12 cellular contexts compared by ENCODE assay signal in the genomic region with DNA sequence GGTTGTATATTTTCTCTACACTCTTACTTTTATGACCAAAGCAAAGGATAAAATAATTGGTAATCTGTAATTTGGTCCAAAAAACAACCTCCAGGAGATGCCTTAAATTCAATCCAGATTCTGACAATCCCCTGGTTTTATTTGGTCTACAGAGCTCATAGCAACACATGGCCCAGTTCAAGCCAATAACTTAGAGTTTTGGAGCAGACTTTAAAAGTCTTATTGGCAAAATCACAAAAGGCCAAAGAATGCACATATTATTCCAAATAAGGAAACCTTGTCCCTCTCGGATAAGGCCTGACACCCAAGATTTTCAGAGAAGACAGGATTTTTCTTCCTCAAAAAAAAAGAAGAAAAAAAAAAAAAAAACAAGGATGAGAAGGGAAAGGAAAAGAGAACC. TPM values are rescaled to one million over a fixed set of nuclear protein-coding genes. Genes with fewer than 3 reads are reported as not detected.
DNase-seq lines count a peak whose midpoint lies in the region; ATAC-seq and TF ChIP-seq lines count a peak whose summit lies in the region.
"Had no signal": no experiment of that assay in that cellular context is flagged by ENCODE, and none has a peak within 500 bp of the region (broad histone marks: within the 10 kb centered on the region; RNA-seq: fewer than 3 reads in every experiment).

No MANE protein-coding gene starts in this region.

- H3K27ac ChIP-seq in ascending aorta (peak overlapping the region; percentile 88 to 92), layer of hippocampus (ENCODE audit: low read depth, low read length) (peak overlapping the region; percentile 64), psoas muscle (peak overlapping the region; percentile 46)

- WGBS in psoas muscle, 3 donors, result 60 to 73% (median 72%) methylated on average over 1 of the region's 1 CpG

- H3K27me3 ChIP-seq in ascending aorta (no peaks in the 10 kb centered on the region), layer of hippocampus (ENCODE audit: control insufficient read depth, insufficient read depth, low read length) (no peaks in the 10 kb centered on the region), psoas muscle (ENCODE audit: insufficient read depth in 3 of 3, low read length in 2 of 3) (no peaks in the 10 kb centered on the region)

- DNase-seq in AG10803 (ENCODE audit: low read depth) (peak; percentile 65), ascending aorta (ENCODE audit: low spot score in 2 of 2) (no peak), psoas muscle (no peak), NCI-H1436 treated with DMSO at 0.1 percent for 48 hours (lab: John Stamatoyannopoulos, UW) (no peak), AG08395 (ENCODE audit: low spot score) (no peak), cerebellar cortex (ENCODE audit: low spot score) (no peak), NCI-H2081 (lab: John Stamatoyannopoulos, UW) (no peak)
- DNase-seq: activated CD4-positive, alpha-beta T cell treated with anti-CD3 and anti-CD28 coated beads for 4 hours; erythroblast; GOT3; SIG-M5 had no signal

- no peaks in the 10 kb centered on the region for H3K36me3 ChIP-seq in ascending aorta
- no peaks in the 10 kb centered on the region for H3K36me3 ChIP-seq in psoas muscle (ENCODE audit: insufficient read depth in 1 of 2, low read depth in 1 of 2)

- TF ChIP-seq CTCF in AG10803 (conservative IDR thresholded peaks at IDR 0.05; ENCODE audit: low read length), result no peak
- TF ChIP-seq CTCF in ascending aorta (IDR thresholded peaks at IDR 0.05), result no peak
- no peak for TF ChIP-seq CTCF in psoas muscle (IDR thresholded peaks at IDR 0.05)

- no peak overlapping the region for H3K4me3 ChIP-seq in AG10803 (ENCODE audit: low read length)
- H3K4me3 ChIP-seq in ascending aorta, result peak overlapping the region in 1 of 2 donors; percentile 17
- no peak overlapping the region for H3K4me3 ChIP-seq in psoas muscle

- ATAC-seq in psoas muscle, result no peak

- H3K9me3 ChIP-seq in ascending aorta (no peaks in the 10 kb centered on the region), psoas muscle (no peaks in the 10 kb centered on the region)

- intact Hi-C loops in ascending aorta (cut with DNase I), result no loop called here
- intact Hi-C loops in psoas muscle (cut with DNase I), result loop anchor here in 1 of 2 donors (10.0 kb wide), 1 partner anchor 46 kb away; no protein-coding TSS in a partner anchor

- peaks cover 12 to 88% of the 10 kb centered on the region in 2 donors for H3K4me1 ChIP-seq in ascending aorta
- H3K4me1 ChIP-seq in psoas muscle, result peaks cover 59% of the 10 kb centered on the region

RNA-seq across cellular contexts. Expression of gene SORBS1, which starts 51.9 kb away (rescaled TPM):
- total RNA-seq in ascending aorta, result 416 TPM
- total RNA-seq in psoas muscle, result 100 to 1,000 TPM in 3 of 4 donors, 10 to 100 TPM in 1; 71.1 to 306 (median 160) TPM
- 100 to 1,000 TPM in 2 of 3 donors, 10 to 100 TPM in 1; 17.3 to 270 (median 121) TPM for polyA plus RNA-seq in psoas muscle
